In genomic region chr6:52305385-52305784, GRCh38 we compare ENCODE assay signal across 13 cellular contexts. TPM values are rescaled to one million over a fixed set of nuclear protein-coding genes. Genes with fewer than 3 reads are reported as not detected.
DNase-seq lines count a peak whose midpoint lies in the region; ATAC-seq and TF ChIP-seq lines count a peak whose summit lies in the region.
"Had no signal": no experiment of that assay in that cellular context is flagged by ENCODE, and none has a peak within 500 bp of the region (broad histone marks: within the 10 kb centered on the region; RNA-seq: fewer than 3 reads in every experiment).

No MANE protein-coding gene starts in this region.

- no peak overlapping the region for H4K8ac ChIP-seq in mesenchymal stem cell (ENCODE audit: low read length)

- H3K36me3 Mint-ChIP-seq in activated CD8-positive, alpha-beta T cell treated with anti-CD3 and anti-CD28 coated beads, Interleukin-2, amount 10 ng/mL, durations not matched to agents 7 days and 5 days (ENCODE audit: low read depth), result peaks cover 4% of the 10 kb centered on the region

- no peak overlapping the region for H4K91ac ChIP-seq in mesenchymal stem cell (ENCODE audit: low read length)

- no peak overlapping the region for H2AK5ac ChIP-seq in mesenchymal stem cell (ENCODE audit: low read length, severe bottlenecking)

- H3K27me3 ChIP-seq in heart right ventricle, result no peaks in the 10 kb centered on the region
- H3K27me3 ChIP-seq in mesenchymal stem cell (ENCODE audit: control insufficient read depth in 1 of 2, insufficient read depth in 1 of 2, low read length in 2 of 2), result no peaks in the 10 kb centered on the region
- H3K27me3 ChIP-seq in uterus, result no peaks in the 10 kb centered on the region

- peak overlapping the region; percentile 83 for H3K27ac Mint-ChIP-seq in activated CD8-positive, alpha-beta T cell treated with anti-CD3 and anti-CD28 coated beads, Interleukin-2, amount 10 ng/mL, durations not matched to agents 7 days and 5 days

- TF ChIP-seq POLR2A in uterus (IDR thresholded peaks at IDR 0.05), result no peak

- H3K79me1 ChIP-seq in mesenchymal stem cell (replicated peaks; ENCODE audit: low read length, poor library complexity, severe bottlenecking), result no peaks in the 10 kb centered on the region

- H3K9ac ChIP-seq in mesenchymal stem cell (ENCODE audit: low read length), result peak overlapping the region; percentile 81

- DNase-seq in heart right ventricle (no peak), cardiac septum (ENCODE audit: low spot score) (no peak), mesenchymal stem cell (no peak), uterus (no peak), D341Med (ENCODE audit: low spot score) (no peak), ACHN (no peak), SHP77 treated with DMSO at 0.1 percent for 48 hours (lab: John Stamatoyannopoulos, UW) (no peak)
- no peak for DNase-seq in activated CD8-positive, alpha-beta T cell treated with anti-CD3 and anti-CD28 coated beads, Interleukin-2, amount 10 ng/mL, durations not matched to agents 7 days and 5 days
- DNase-seq: activated CD4-positive, CD25-positive, alpha-beta regulatory T cell; NCI-H187 had no signal

- H3K4ac ChIP-seq in mesenchymal stem cell (ENCODE audit: low read depth in 1 of 2, low read length in 2 of 2), result no peak overlapping the region

- intact Hi-C loops in heart right ventricle (cut with DNase I), result no loop called here
- intact Hi-C loops in cardiac septum (cut with DNase I), result no loop called here
- intact Hi-C loops in uterus (cut with DNase I; ENCODE audit: low total_unique reads), result no loop called here

- POLR2A ChIA-PET in activated CD8-positive, alpha-beta T cell treated with anti-CD3 and anti-CD28 coated beads, Interleukin-2, amount 10 ng/mL, durations not matched to agents 7 days and 5 days (lab: Charles Lee), result interaction anchor here (1.0 to 1.1 kb wide), 4 partner anchors 21 to 92 kb away, joined by 3 to 4 read pairs (median 4); partner anchors contain the start of genes MCM3 and PAQR8

- no peak overlapping the region for H3K4me2 ChIP-seq in mesenchymal stem cell (ENCODE audit: low read length, poor library complexity, severe bottlenecking)

- TF ChIP-seq CTCF in heart right ventricle (IDR thresholded peaks at IDR 0.05) (no peak), uterus (IDR thresholded peaks at IDR 0.05) (no peak)

- H2AFZ ChIP-seq in mesenchymal stem cell (ENCODE audit: low read depth, low read length), result no peak overlapping the region

- ATAC-seq in heart right ventricle, result no peak
- peak; percentile 11 for ATAC-seq in activated CD8-positive, alpha-beta T cell treated with anti-CD3 and anti-CD28 coated beads, Interleukin-2, amount 10 ng/mL, durations not matched to agents 7 days and 5 days
- ATAC-seq: HCT116 had no signal

- H3K23ac ChIP-seq in mesenchymal stem cell (ENCODE audit: low read length in 2 of 2), result no peak overlapping the region

- H3K4me1 ChIP-seq in heart right ventricle, result peaks cover 0 to 45% (median 28%) of the 10 kb centered on the region in 9 donors
- peaks cover 3% of the 10 kb centered on the region for H3K4me1 ChIP-seq in mesenchymal stem cell (ENCODE audit: control insufficient read depth, insufficient read depth, low read depth, low read length)
- H3K4me1 ChIP-seq in uterus, result no peaks in the 10 kb centered on the region
- H3K4me1 ChIP-seq: prostate gland had no signal

- in situ Hi-C loops in ACHN (cut with HindIII; ENCODE audit: low pct_ligation_motif_present, low pct_unique_long_range_greater_than_20kb, low sequenced_read_pairs), result no loop called here

- H3K4me3 Mint-ChIP-seq in activated CD8-positive, alpha-beta T cell treated with anti-CD3 and anti-CD28 coated beads, Interleukin-2, amount 10 ng/mL, durations not matched to agents 7 days and 5 days, result peak overlapping the region; percentile 59

- no peaks in the 10 kb centered on the region for H3K9me3 ChIP-seq in heart right ventricle
- no peaks in the 10 kb centered on the region for H3K9me3 ChIP-seq in mesenchymal stem cell (ENCODE audit: control insufficient read depth, low read length)
- H3K9me3 ChIP-seq in uterus, result no peaks in the 10 kb centered on the region
- H3K9me3 ChIP-seq: prostate gland had no signal

- H3K4me3 ChIP-seq in heart right ventricle, result no peak overlapping the region
- H3K4me3 ChIP-seq in mesenchymal stem cell (ENCODE audit: insufficient read depth in 1 of 2, low read depth in 1 of 2, low read length in 2 of 2), result peak overlapping the region in 1 of 2 experiments; percentile 42
- no peak overlapping the region for H3K4me3 ChIP-seq in uterus
- H3K4me3 ChIP-seq: prostate gland had no signal

- no peak overlapping the region for H3K14ac ChIP-seq in mesenchymal stem cell (ENCODE audit: low read length in 2 of 2)

- H3K18ac ChIP-seq in mesenchymal stem cell (ENCODE audit: low read depth in 1 of 2, low read length in 2 of 2), result no peak overlapping the region

- no peak overlapping the region for H2BK12ac ChIP-seq in mesenchymal stem cell (ENCODE audit: low read length in 2 of 2)

- H3K4me1 Mint-ChIP-seq in activated CD8-positive, alpha-beta T cell treated with anti-CD3 and anti-CD28 coated beads, Interleukin-2, amount 10 ng/mL, durations not matched to agents 7 days and 5 days (ENCODE audit: low read depth), result peaks cover 64% of the 10 kb centered on the region

- peak overlapping the region in 7 of 10 donors; percentile 11 to 84 (median 41) for H3K27ac ChIP-seq in heart right ventricle
- no peak overlapping the region for H3K27ac ChIP-seq in mesenchymal stem cell (ENCODE audit: low read length, poor library complexity, severe bottlenecking)
- peak overlapping the region; percentile 35 to 57 for H3K27ac ChIP-seq in uterus
- H3K27ac ChIP-seq: epithelial cell of prostate, prostate gland had no signal

- peaks cover 8% of the 10 kb centered on the region for H3K9me3 Mint-ChIP-seq in activated CD8-positive, alpha-beta T cell treated with anti-CD3 and anti-CD28 coated beads, Interleukin-2, amount 10 ng/mL, durations not matched to agents 7 days and 5 days (ENCODE audit: insufficient read depth)

- H3K36me3 ChIP-seq in heart right ventricle, result no peaks in the 10 kb centered on the region
- peaks cover 0 to 2% of the 10 kb centered on the region in 2 experiments for H3K36me3 ChIP-seq in mesenchymal stem cell (ENCODE audit: control insufficient read depth in 1 of 2, insufficient read depth in 2 of 2, low read depth in 1 of 2, low read length in 2 of 2)
- no peaks in the 10 kb centered on the region for H3K36me3 ChIP-seq in uterus
- H3K36me3 ChIP-seq: prostate gland had no signal

- no peaks in the 10 kb centered on the region for H3K27me3 Mint-ChIP-seq in activated CD8-positive, alpha-beta T cell treated with anti-CD3 and anti-CD28 coated beads, Interleukin-2, amount 10 ng/mL, durations not matched to agents 7 days and 5 days (ENCODE audit: low read depth)

- H2BK15ac ChIP-seq in mesenchymal stem cell (ENCODE audit: low read depth, poor library complexity, severe bottlenecking), result no peak overlapping the region

- H2BK120ac ChIP-seq in mesenchymal stem cell (ENCODE audit: low read depth, low read length), result no peak overlapping the region

- 31 to 42% methylated on average over 5 of the region's 5 CpGs for WGBS in heart right ventricle, 2 donors
- 92% methylated on average over 3 of the region's 5 CpGs for WGBS in mesenchymal stem cell

- CTCF ChIA-PET in activated CD8-positive, alpha-beta T cell treated with anti-CD3 and anti-CD28 coated beads, Interleukin-2, amount 10 ng/mL, durations not matched to agents 7 days and 5 days (lab: Charles Lee), result interaction anchor here (0.7 to 12.3 kb wide), 8 partner anchors 13 to 146 kb away, joined by 3 to 147 read pairs (median 13); partner anchors contain the start of genes MCM3 and PAQR8

- H2BK5ac ChIP-seq in mesenchymal stem cell (ENCODE audit: low read depth, low read length, poor library complexity, severe bottlenecking), result no peak overlapping the region

RNA-seq across cellular contexts. Expression of gene MCM3, which starts 20.8 kb away (rescaled TPM):
- 10 to 100 TPM; 18.0 to 28.5 (median 25.9) TPM for total RNA-seq in heart right ventricle
- 10 to 100 TPM in 1 of 2 donors, 1 to 10 TPM in 1; 9.7 to 29.7 TPM for polyA plus RNA-seq in heart right ventricle
- 21.0 TPM for total RNA-seq in cardiac septum
- total RNA-seq in activated CD8-positive, alpha-beta T cell treated with anti-CD3 and anti-CD28 coated beads, Interleukin-2, amount 10 ng/mL, durations not matched to agents 7 days and 5 days, result 100 to 1,000 TPM; 217 to 220 TPM
- 13.5 TPM for polyA plus RNA-seq in mesenchymal stem cell (2013, experiment 1 of 2)
- polyA plus RNA-seq in mesenchymal stem cell (2013, experiment 2 of 2), result 13.5 TPM
- total RNA-seq in uterus, result 100 to 1,000 TPM in 1 of 4 donors, 10 to 100 TPM in 3; 21.8 to 120 (median 64.7) TPM

RNA-seq across cellular contexts. Expression of gene PAQR8, which starts 56.6 kb away (rescaled TPM):
- total RNA-seq in heart right ventricle, result 1 to 10 TPM; 1.5 to 6.3 (median 3.0) TPM
- 1 to 10 TPM; 1.0 to 2.4 TPM for polyA plus RNA-seq in heart right ventricle
- total RNA-seq in cardiac septum, result 2.0 TPM
- 10 to 100 TPM; 23.0 to 25.7 TPM for total RNA-seq in activated CD8-positive, alpha-beta T cell treated with anti-CD3 and anti-CD28 coated beads, Interleukin-2, amount 10 ng/mL, durations not matched to agents 7 days and 5 days
- polyA plus RNA-seq in mesenchymal stem cell (2013, experiment 1 of 2), result 2.3 TPM
- 2.4 TPM for polyA plus RNA-seq in mesenchymal stem cell (2013, experiment 2 of 2)
- total RNA-seq in uterus, result 10 to 100 TPM; 12.3 to 24.7 (median 13.9) TPM
